ENCODE assay signal across 8 cellular contexts in the genomic region with DNA sequence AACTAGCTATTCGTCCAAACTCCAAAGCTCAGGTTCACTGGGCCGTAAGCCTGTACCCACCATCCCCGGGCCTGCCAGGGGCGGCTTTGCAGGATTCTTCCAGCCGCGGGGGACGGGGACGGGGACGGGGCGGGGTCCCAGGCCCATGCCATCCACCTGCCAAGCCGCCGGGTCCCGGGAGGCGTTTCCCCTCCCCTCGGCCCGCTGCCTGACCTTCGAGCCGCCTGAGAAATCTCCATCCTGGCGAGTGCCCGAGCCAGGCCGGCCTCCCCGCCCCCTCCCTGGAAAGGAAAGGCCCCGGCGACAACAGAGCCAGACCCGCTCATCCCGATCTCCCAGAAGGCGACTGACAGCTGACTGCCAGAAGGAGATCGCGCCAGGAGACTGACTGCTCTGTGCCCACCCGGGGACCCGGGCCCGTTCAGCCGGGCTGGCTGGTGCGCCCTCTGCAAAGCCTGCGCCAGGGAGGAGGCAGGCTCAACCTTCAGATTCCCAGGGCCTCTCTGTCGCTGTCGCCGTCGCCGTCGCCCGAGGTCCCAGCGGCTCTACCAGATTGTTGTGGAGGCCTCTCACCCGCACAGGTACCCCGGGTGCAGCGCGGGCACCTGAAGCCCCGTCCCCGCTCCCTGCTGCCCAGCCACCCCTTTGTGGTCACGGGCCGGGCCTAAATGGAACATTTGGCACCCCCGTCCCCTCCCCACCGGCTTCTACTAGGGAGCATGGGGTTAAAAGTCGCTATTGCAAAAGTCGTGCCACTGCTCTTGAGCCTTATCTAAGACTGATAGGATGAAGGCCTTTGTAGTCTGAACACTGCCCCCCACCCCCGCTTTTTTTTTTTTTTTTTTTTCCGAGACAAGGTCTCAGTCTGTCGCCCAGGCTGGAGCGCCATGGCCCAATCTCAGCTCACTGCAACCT. TPM values are rescaled to one million over a fixed set of nuclear protein-coding genes. Genes with fewer than 3 reads are reported as not detected.
A peak's percentile ranks its signal among the peaks of the same experiment; 100 is the strongest.
DNase-seq lines count a peak whose midpoint lies in the region; ATAC-seq, FAIRE-seq and TF ChIP-seq lines count a peak whose summit lies in the region.

Gene RGN, plus strand, starts transcription at position 315 of the 915 bp plus-strand sequence. CDS start 2,702 bp downstream, outside the sequence.

- no peaks in the 10 kb centered on the region for H3K27me3 ChIP-seq in HUES48 (ENCODE audit: control insufficient read depth, insufficient read depth, low read length)
- H3K27me3 ChIP-seq in small intestine (ENCODE audit: control insufficient read depth in 2 of 2, insufficient read depth in 2 of 2, low read length in 2 of 2) = no peaks in the 10 kb centered on the region

- no peak for DNase-seq in epithelial cell of esophagus (ENCODE audit: low read depth)
- DNase-seq in left kidney (ENCODE audit: low read depth, low spot score) = peak; percentile 38
- peak; percentile 61 for DNase-seq in small intestine
- no peak for DNase-seq in EL
- DNase-seq in D721Med (ENCODE audit: insufficient read length, low spot score) = no peak

- H3K9me3 ChIP-seq in HUES48 (ENCODE audit: control insufficient read depth, insufficient read depth, low read length) (no peaks in the 10 kb centered on the region), small intestine (ENCODE audit: control insufficient read depth, low read depth) (no peaks in the 10 kb centered on the region)

- FAIRE-seq in small intestine (lab: Jason Lieb, UNC) (no peak), D721Med (lab: Jason Lieb, UNC) (no peak)

- TF ChIP-seq CTCF in epithelial cell of esophagus (IDR thresholded peaks at IDR 0.05; ENCODE audit: insufficient read depth, low read depth, low read length, missing control alignments) (no peak), D721Med (IDR thresholded peaks at IDR 0.05; ENCODE audit: insufficient read depth, missing control alignments) (no peak)

- H3K4me1 ChIP-seq in HUES48 (ENCODE audit: control insufficient read depth, insufficient read depth, low read length) (no peaks in the 10 kb centered on the region), small intestine (ENCODE audit: control insufficient read depth in 2 of 2, insufficient read depth in 1 of 2, low read depth in 1 of 2, low read length in 1 of 2) (no peaks in the 10 kb centered on the region)

- ATAC-seq in GM18498 (IDR thresholded peaks at IDR 0.05; ENCODE audit: unreplicated experiment) = no peak
- no peak for ATAC-seq in HG03439 (IDR thresholded peaks at IDR 0.05; ENCODE audit: unreplicated experiment)

- 19 to 40% (median 36%) methylated on average over 39 to 59 of the region's 59 CpGs for WGBS in small intestine, 3 donors

- H3K4me3 ChIP-seq in HUES48 (ENCODE audit: low read depth, low read length) (peak within 1 kb of the TSS; percentile 48), epithelial cell of esophagus (ENCODE audit: low read length) (peak within 1 kb of the TSS; percentile 21), small intestine (ENCODE audit: low read depth in 1 of 2, low read length in 2 of 2) (peak within 1 kb of the TSS in 1 of 2 donors; percentile 42)

- no peak within 1 kb of the TSS for H3K9ac ChIP-seq in HUES48 (ENCODE audit: low read depth, low read length)

- H3K27ac ChIP-seq in HUES48 (ENCODE audit: low read depth, low read length) = no peak within 1 kb of the TSS
- no peak within 1 kb of the TSS for H3K27ac ChIP-seq in small intestine (ENCODE audit: low read depth in 1 of 2, low read length in 1 of 2)

- H3K36me3 ChIP-seq in HUES48 (ENCODE audit: control insufficient read depth, insufficient read depth, low read length) (no peaks in the 10 kb centered on the region), small intestine (ENCODE audit: control insufficient read depth in 2 of 2, insufficient read depth in 2 of 2, low read length in 2 of 2) (no peaks in the 10 kb centered on the region)

RNA-seq across cellular contexts. Expression of gene RGN, which starts in this region (rescaled TPM):
- polyA plus RNA-seq in small intestine = 10 to 100 TPM in 2 of 3 donors, 1 to 10 TPM in 1; 1.8 to 48.8 (median 17.3) TPM

Comparison
In these comparisons a context has a peak if more than half of its experiments do, and no peak if none do; other contexts are left out.
1. DNase-seq: peak in left kidney (single experiment) and small intestine (single experiment); none in epithelial cell of esophagus (single experiment), EL (single experiment) and D721Med (single experiment).